Comparison of ENCODE assay signal across 18 cellular contexts in the genomic region with DNA sequence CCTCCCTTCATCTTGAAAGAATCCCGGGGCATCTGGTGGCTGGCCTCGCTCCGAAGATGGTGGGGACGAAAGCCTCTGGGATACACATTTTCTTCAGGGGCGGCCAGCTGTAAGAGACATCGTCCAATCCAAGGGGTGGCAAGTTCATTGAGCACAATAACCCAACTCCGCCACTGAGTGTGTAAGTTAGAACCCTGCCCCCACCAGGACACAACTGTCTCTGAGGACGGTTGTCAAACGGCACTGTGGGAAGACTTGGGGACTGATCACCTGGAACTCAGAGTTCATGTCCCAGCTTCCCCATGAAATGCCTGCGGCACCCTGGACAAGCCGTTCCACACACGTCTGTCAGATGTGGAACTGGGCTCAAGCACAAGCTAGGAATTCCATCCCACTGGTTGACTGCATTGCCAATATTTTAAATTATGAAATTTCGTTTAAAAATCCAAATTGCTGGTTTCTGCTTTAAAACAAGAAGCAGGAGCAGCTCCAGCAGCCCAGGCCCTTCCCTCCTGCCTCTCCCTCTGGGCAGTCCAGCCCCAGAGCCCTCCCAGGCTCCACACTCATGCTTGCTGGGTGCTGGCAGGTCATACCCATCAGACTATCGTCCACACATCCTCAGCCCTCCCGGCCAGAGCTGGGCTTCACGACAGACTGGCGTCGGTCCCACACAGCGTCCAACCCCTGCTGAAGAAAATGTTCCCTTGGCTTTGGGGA.
DNase-seq lines count a peak whose midpoint lies in the region; ATAC-seq and TF ChIP-seq lines count a peak whose summit lies in the region.
"Had no signal": no experiment of that assay in that cellular context is flagged by ENCODE, and none has a peak within 500 bp of the region (broad histone marks: within the 10 kb centered on the region; RNA-seq: fewer than 3 reads in every experiment).

No MANE protein-coding gene starts in this region.

- TF ChIP-seq CTCF in lower lobe of right lung (IDR thresholded peaks at IDR 0.05) (no peak), vagina (IDR thresholded peaks at IDR 0.05) (no peak), progenitor cell of endocrine pancreas (IDR thresholded peaks at IDR 0.05; ENCODE audit: unreplicated experiment) (no peak)

- no peak overlapping the region for H3K4me3 Mint-ChIP-seq in T-helper 2 cell treated with Interferon-gamma antibody and Interleukin-4, amounts not matched to agents 5 μg/mL and 100 μg/mL, for 36 hours
- no peak overlapping the region for H3K4me3 Mint-ChIP-seq in progenitor cell of endocrine pancreas (ENCODE audit: low read depth)
- H3K4me3 Mint-ChIP-seq: activated naive CD4-positive, alpha-beta T cell treated with anti-CD3 and anti-CD28 coated beads for 36 hours; activated T-cell treated with anti-CD3 and anti-CD28 coated beads, Interleukin-2, amount 50 U/mL, for 24 hours had no signal

- H3K27ac Mint-ChIP-seq in T-helper 2 cell treated with Interferon-gamma antibody and Interleukin-4, amounts not matched to agents 5 μg/mL and 100 μg/mL, for 36 hours, result no peak overlapping the region
- no peak overlapping the region for H3K27ac Mint-ChIP-seq in progenitor cell of endocrine pancreas
- H3K27ac Mint-ChIP-seq: activated naive CD4-positive, alpha-beta T cell treated with anti-CD3 and anti-CD28 coated beads for 36 hours; activated T-cell treated with anti-CD3 and anti-CD28 coated beads, Interleukin-2, amount 50 U/mL, for 24 hours had no signal

- peak overlapping the region; percentile 16 for H3K27ac ChIP-seq in lower lobe of right lung
- H3K27ac ChIP-seq in vagina, result peak overlapping the region; percentile 40
- H3K27ac ChIP-seq: KMS-11, RWPE1 had no signal

- H3K4me1 ChIP-seq in lower lobe of right lung, result peaks cover 4% of the 10 kb centered on the region
- H3K4me1 ChIP-seq in vagina, result peaks cover 29% of the 10 kb centered on the region

- H3K4me3 ChIP-seq in lower lobe of right lung (no peak overlapping the region), vagina (no peak overlapping the region)
- H3K4me3 ChIP-seq: lung had no signal

- no peaks in the 10 kb centered on the region for H3K27me3 ChIP-seq in lower lobe of right lung (ENCODE audit: low read depth)
- no peaks in the 10 kb centered on the region for H3K27me3 ChIP-seq in vagina

- H3K36me3 Mint-ChIP-seq in T-helper 2 cell treated with Interferon-gamma antibody and Interleukin-4, amounts not matched to agents 5 μg/mL and 100 μg/mL, for 36 hours (ENCODE audit: low read depth), result no peaks in the 10 kb centered on the region
- no peaks in the 10 kb centered on the region for H3K36me3 Mint-ChIP-seq in progenitor cell of endocrine pancreas (ENCODE audit: insufficient read depth)

- no peaks in the 10 kb centered on the region for H3K4me1 Mint-ChIP-seq in T-helper 2 cell treated with Interferon-gamma antibody and Interleukin-4, amounts not matched to agents 5 μg/mL and 100 μg/mL, for 36 hours (ENCODE audit: low read depth)
- peaks cover 41% of the 10 kb centered on the region for H3K4me1 Mint-ChIP-seq in progenitor cell of endocrine pancreas (ENCODE audit: low read depth)

- no peak for TF ChIP-seq POLR2A in vagina (IDR thresholded peaks at IDR 0.05)

- DNase-seq in cardiac septum (ENCODE audit: low spot score), result peak; percentile 72
- no peak for DNase-seq in lower lobe of right lung
- peak; percentile 70 for DNase-seq in sciatic nerve (ENCODE audit: low spot score)
- no peak for DNase-seq in vagina (ENCODE audit: extremely low spot score in 2 of 2)
- no peak for DNase-seq in GM19238 (ENCODE audit: insufficient read length, low spot score)
- no peak for DNase-seq in T-helper 2 cell treated with Interferon-gamma antibody and Interleukin-4, amounts not matched to agents 5 μg/mL and 100 μg/mL, for 36 hours (ENCODE audit: low spot score)
- no peak for DNase-seq in progenitor cell of endocrine pancreas (ENCODE audit: low spot score, unreplicated experiment)
- DNase-seq: activated CD4-positive, CD25-positive, alpha-beta regulatory T cell treated with anti-CD3 and anti-CD28 coated beads, Interleukin-2, amount 50 U/mL, for 72 hours; activated CD8-positive, alpha-beta memory T cell treated with anti-CD3 and anti-CD28 coated beads for 24 hours; activated naive CD4-positive, alpha-beta T cell treated with anti-CD3 and anti-CD28 coated beads for 36 hours; activated T-cell treated with anti-CD3 and anti-CD28 coated beads, Interleukin-2, amount 50 U/mL, for 24 hours; amygdala; caudate nucleus; MV-4-11; NCI-H526 had no signal

- H3K9me3 ChIP-seq in lower lobe of right lung (no peaks in the 10 kb centered on the region), vagina (no peaks in the 10 kb centered on the region)

- ATAC-seq in lower lobe of right lung (peak in 1 of 2 donors; percentile 68), sciatic nerve (peak; percentile 80)

- H3K36me3 ChIP-seq in lower lobe of right lung (no peaks in the 10 kb centered on the region), vagina (no peaks in the 10 kb centered on the region)

- no peaks in the 10 kb centered on the region for H3K27me3 Mint-ChIP-seq in T-helper 2 cell treated with Interferon-gamma antibody and Interleukin-4, amounts not matched to agents 5 μg/mL and 100 μg/mL, for 36 hours (ENCODE audit: low read depth)
- no peaks in the 10 kb centered on the region for H3K27me3 Mint-ChIP-seq in progenitor cell of endocrine pancreas

- no peaks in the 10 kb centered on the region for H3K9me3 Mint-ChIP-seq in T-helper 2 cell treated with Interferon-gamma antibody and Interleukin-4, amounts not matched to agents 5 μg/mL and 100 μg/mL, for 36 hours
- H3K9me3 Mint-ChIP-seq in progenitor cell of endocrine pancreas (ENCODE audit: low read depth), result no peaks in the 10 kb centered on the region
- H3K9me3 Mint-ChIP-seq: activated naive CD4-positive, alpha-beta T cell treated with anti-CD3 and anti-CD28 coated beads for 36 hours; activated T-cell treated with anti-CD3 and anti-CD28 coated beads, Interleukin-2, amount 50 U/mL, for 24 hours had no signal

- intact Hi-C loops in cardiac septum (cut with DNase I) (no loop called here), lower lobe of right lung (cut with DNase I) (no loop called here), sciatic nerve (cut with DNase I) (no loop called here), vagina (cut with DNase I) (no loop called here)

Comparison
In these comparisons a context has a peak if more than half of its experiments do, and no peak if none do; other contexts are left out.
1. DNase-seq: peak in cardiac septum (single experiment) and sciatic nerve (single experiment); none in lower lobe of right lung (single experiment), vagina (0 of 2), GM19238 (single experiment), T-helper 2 cell treated with Interferon-gamma antibody and Interleukin-4, amounts not matched to agents 5 μg/mL and 100 μg/mL, for 36 hours (single experiment) and progenitor cell of endocrine pancreas (single experiment).